ENCODE assay signal across 23 cellular contexts in genomic region chr16:74748710-74749073, GRCh38. TPM values are rescaled to one million over a fixed set of nuclear protein-coding genes. Genes with fewer than 3 reads are reported as not detected.
DNase-seq lines count a peak whose midpoint lies in the region; ATAC-seq and TF ChIP-seq lines count a peak whose summit lies in the region.
"Had no signal": no experiment of that assay in that cellular context is flagged by ENCODE, and none has a peak within 500 bp of the region (broad histone marks: within the 10 kb centered on the region; RNA-seq: fewer than 3 reads in every experiment).

No MANE protein-coding gene starts in this region.

- H3K27me3 Mint-ChIP-seq in Caco-2 (ENCODE audit: insufficient read depth, unreplicated experiment), result no peaks in the 10 kb centered on the region

- intact Hi-C loops in Caco-2 (cut with micrococcal nuclease; ENCODE audit: unreplicated experiment), result no loop called here
- intact Hi-C loops in left colon (cut with DNase I, micrococcal nuclease), result no loop called here

- peaks cover 7% of the 10 kb centered on the region for H3K36me3 Mint-ChIP-seq in Caco-2 (ENCODE audit: insufficient read depth, unreplicated experiment)
- H3K36me3 Mint-ChIP-seq: activated naive CD4-positive, alpha-beta T cell treated with anti-CD3 and anti-CD28 coated beads, Interleukin-2, amount 10 ng/mL, durations not matched to agents 7 days and 5 days had no signal

- peak overlapping the region; percentile 7 for H4K91ac ChIP-seq in neuronal stem cell (ENCODE audit: low read depth, low read length, poor library complexity)

- peaks cover under 1 to 12% of the 10 kb centered on the region in 2 donors for H3K4me1 ChIP-seq in neuronal stem cell (ENCODE audit: control insufficient read depth in 2 of 2, insufficient read depth in 1 of 2, low read depth in 1 of 2, low read length in 2 of 2)
- peaks cover 7% of the 10 kb centered on the region for H3K4me1 ChIP-seq in Caco-2
- H3K4me1 ChIP-seq: BLaER1 treated with 17β-estradiol and CSF1 and Interleukin-3, amounts not matched to agents 10 nM and 100 nM; lower lobe of right lung had no signal

- peak overlapping the region; percentile 50 for H3K18ac ChIP-seq in neuronal stem cell (ENCODE audit: low read length)

- H3K23ac ChIP-seq in neuronal stem cell (ENCODE audit: low read depth, low read length, poor library complexity), result peak overlapping the region; percentile 32

- H3K4me3 ChIP-seq in neuronal stem cell (ENCODE audit: low read length in 2 of 2) (no peak overlapping the region), Caco-2 (ENCODE audit: low read depth, low read length) (no peak overlapping the region)
- H3K4me3 ChIP-seq: BLaER1 treated with 17β-estradiol and CSF1 and Interleukin-3, amounts not matched to agents 10 nM and 100 nM; lower lobe of right lung; prostate gland had no signal

- H3K27ac ChIP-seq in angular gyrus (ENCODE audit: low read depth, low read length) (peak overlapping the region; percentile 99), neuronal stem cell (replicated peaks; ENCODE audit: low read length) (no peak overlapping the region), temporal lobe (ENCODE audit: low read depth, low read length) (peak overlapping the region; percentile 100)
- H3K27ac ChIP-seq: BLaER1 treated with 17β-estradiol and CSF1 and Interleukin-3, amounts not matched to agents 10 nM and 100 nM; lower lobe of right lung; prostate gland had no signal

- no peaks in the 10 kb centered on the region for H3K9me3 Mint-ChIP-seq in Caco-2 (ENCODE audit: unreplicated experiment)
- H3K9me3 Mint-ChIP-seq: activated CD8-positive, alpha-beta T cell treated with anti-CD3 and anti-CD28 coated beads for 36 hours; activated naive CD4-positive, alpha-beta T cell treated with anti-CD3 and anti-CD28 coated beads, Interleukin-2, amount 10 ng/mL, durations not matched to agents 7 days and 5 days had no signal

- H3K4ac ChIP-seq in neuronal stem cell (ENCODE audit: low read length), result no peak overlapping the region

- no peak overlapping the region for H3K4me3 Mint-ChIP-seq in Caco-2 (ENCODE audit: unreplicated experiment)
- H3K4me3 Mint-ChIP-seq: activated CD8-positive, alpha-beta T cell treated with anti-CD3 and anti-CD28 coated beads for 36 hours; activated naive CD4-positive, alpha-beta T cell treated with anti-CD3 and anti-CD28 coated beads, Interleukin-2, amount 10 ng/mL, durations not matched to agents 7 days and 5 days had no signal

- H2AFZ ChIP-seq in neuronal stem cell (ENCODE audit: low read length), result peak overlapping the region; percentile 45

- no peak overlapping the region for H2BK120ac ChIP-seq in neuronal stem cell (ENCODE audit: low read depth, low read length)

- no peak overlapping the region for H3K9ac ChIP-seq in neuronal stem cell (ENCODE audit: low read depth, low read length, poor library complexity)
- H3K9ac ChIP-seq: BLaER1 treated with 17β-estradiol and CSF1 and Interleukin-3, amounts not matched to agents 10 nM and 100 nM had no signal

- BruUV-seq in Caco-2 (replicated peaks; lab: Mats Ljungman, UMichigan), result no TSS peak

- no peak overlapping the region for H2BK12ac ChIP-seq in neuronal stem cell (ENCODE audit: low read length)

- DNase-seq in globus pallidus (ENCODE audit: low spot score) (peak; percentile 93), neuronal stem cell (ENCODE audit: low spot score) (no peak), Caco-2 (no peak), left colon (no peak), SIG-M5 treated with dmso at 0.1 percent for 504 hours (lab: John Stamatoyannopoulos, UW; ENCODE audit: unreplicated experiment) (no peak), OCI-M1 (lab: John Stamatoyannopoulos, UW) (no peak)
- DNase-seq: activated CD8-positive, alpha-beta T cell treated with anti-CD3 and anti-CD28 coated beads for 36 hours; activated naive CD4-positive, alpha-beta T cell treated with anti-CD3 and anti-CD28 coated beads, Interleukin-2, amount 10 ng/mL, durations not matched to agents 7 days and 5 days; COR-L47; DMS79; effector CD4-positive, alpha-beta T cell; lower lobe of right lung; NCI-H2107; NCI-H345; SHP77 treated with DMSO at 0.1 percent for 48 hours; stimulated activated CD4-positive, alpha-beta T cell treated with anti-CD3 and anti-CD28 coated beads, Interleukin-4, amount 100 ng/mL, for 4 hours; T-helper 9 cell had no signal

- POLR2A ChIA-PET in Caco-2 (lab: Charles Lee), result no interaction called here

- H4K8ac ChIP-seq in neuronal stem cell (ENCODE audit: low read depth, low read length), result no peak overlapping the region

- peaks cover 0 to 12% (median 0%) of the 10 kb centered on the region in 3 experiments for H3K27me3 ChIP-seq in neuronal stem cell (ENCODE audit: control insufficient read depth in 3 of 3, insufficient read depth in 3 of 3, low read depth in 1 of 3, low read length in 3 of 3)
- H3K27me3 ChIP-seq in Caco-2 (replicated peaks; ENCODE audit: control insufficient read depth, insufficient read depth, low read length), result no peaks in the 10 kb centered on the region
- H3K27me3 ChIP-seq: BLaER1 treated with 17β-estradiol and CSF1 and Interleukin-3, amounts not matched to agents 10 nM and 100 nM had no signal

- H3K14ac ChIP-seq in neuronal stem cell (ENCODE audit: low read length), result no peak overlapping the region

- peak overlapping the region; percentile 12 for H2AK5ac ChIP-seq in neuronal stem cell (ENCODE audit: low read depth, low read length)

- no peaks in the 10 kb centered on the region for H3K79me1 ChIP-seq in neuronal stem cell (ENCODE audit: low read depth, low read length)

- H3K36me3 ChIP-seq in neuronal stem cell (replicated peaks in 1 of 2; ENCODE audit: control insufficient read depth in 2 of 2, insufficient read depth in 2 of 2, low read length in 2 of 2) (no peaks in the 10 kb centered on the region), Caco-2 (ENCODE audit: control insufficient read depth, insufficient read depth, low read length) (no peaks in the 10 kb centered on the region)
- H3K36me3 ChIP-seq: BLaER1 treated with 17β-estradiol and CSF1 and Interleukin-3, amounts not matched to agents 10 nM and 100 nM; lower lobe of right lung; prostate gland had no signal

- TF ChIP-seq CTCF in Caco-2 (IDR thresholded peaks at IDR 0.05; ENCODE audit: insufficient read depth in 1 of 2, low read depth in 1 of 2, low read length in 1 of 2, severe bottlenecking in 1 of 2, unreplicated experiment in 1 of 2), result no peak

- H3K4me1 Mint-ChIP-seq in Caco-2 (ENCODE audit: low read depth, unreplicated experiment), result no peaks in the 10 kb centered on the region
- H3K4me1 Mint-ChIP-seq: activated naive CD4-positive, alpha-beta T cell treated with anti-CD3 and anti-CD28 coated beads, Interleukin-2, amount 10 ng/mL, durations not matched to agents 7 days and 5 days had no signal

- no peak overlapping the region for H2BK5ac ChIP-seq in neuronal stem cell (ENCODE audit: low read length)

- no peak overlapping the region for H3K27ac Mint-ChIP-seq in Caco-2 (ENCODE audit: unreplicated experiment)
- H3K27ac Mint-ChIP-seq: activated CD8-positive, alpha-beta T cell treated with anti-CD3 and anti-CD28 coated beads for 36 hours; activated naive CD4-positive, alpha-beta T cell treated with anti-CD3 and anti-CD28 coated beads, Interleukin-2, amount 10 ng/mL, durations not matched to agents 7 days and 5 days had no signal

- CTCF ChIA-PET in Caco-2 (lab: Charles Lee), result no interaction called here

- ATAC-seq in left colon, result no peak
- ATAC-seq: activated CD8-positive, alpha-beta T cell treated with anti-CD3 and anti-CD28 coated beads for 36 hours; lower lobe of right lung had no signal

- WGBS in neuronal stem cell (ENCODE audit: extremely low coverage in 2 of 2, insufficient read length in 2 of 2, insufficient replicate concordance in 1 of 2), 2 donors, result no CpG with 5 or more reads among the region's 16 CpGs

- H3K9me3 ChIP-seq in neuronal stem cell (replicated peaks in 1 of 2; ENCODE audit: control insufficient read depth in 2 of 2, insufficient read depth in 1 of 2, low read depth in 1 of 2, low read length in 2 of 2) (no peaks in the 10 kb centered on the region), Caco-2 (no peaks in the 10 kb centered on the region)
- H3K9me3 ChIP-seq: BLaER1 treated with 17β-estradiol and CSF1 and Interleukin-3, amounts not matched to agents 10 nM and 100 nM; lower lobe of right lung; prostate gland had no signal

- H3K4me2 ChIP-seq in neuronal stem cell (ENCODE audit: insufficient read depth, low read length, poor library complexity, severe bottlenecking), result no peak overlapping the region
- H3K4me2 ChIP-seq: BLaER1 treated with 17β-estradiol and CSF1 and Interleukin-3, amounts not matched to agents 10 nM and 100 nM had no signal

- peak overlapping the region; percentile 23 for H2BK15ac ChIP-seq in neuronal stem cell (ENCODE audit: low read length)

RNA-seq across cellular contexts. Expression of gene FA2H, which starts 25.9 kb away (rescaled TPM):
- polyA plus RNA-seq in neuronal stem cell (2013, experiment 1 of 2), result 0.06 TPM
- 0.07 TPM for polyA plus RNA-seq in neuronal stem cell (2013, experiment 2 of 2)
- total RNA-seq in temporal lobe, result 0.49 TPM
- 20.1 and 21.3 TPM in 2 replicates for total RNA-seq in Caco-2 (2022)
- 10 to 100 TPM; 48.5 to 64.5 TPM for total RNA-seq in left colon
- total RNA-seq: activated CD8-positive, alpha-beta T cell treated with anti-CD3 and anti-CD28 coated beads for 36 hours had no signal
- polyA plus RNA-seq: AG04450, neural cell had no signal

RNA-seq across cellular contexts. Expression of gene MLKL, which starts 48.0 kb away (rescaled TPM):
- polyA plus RNA-seq in neuronal stem cell (2013, experiment 1 of 2), result 0.10 TPM
- polyA plus RNA-seq in neuronal stem cell (2013, experiment 2 of 2), result 0.01 TPM
- total RNA-seq in temporal lobe (0.74 TPM), Caco-2 (2022) (9.7 and 10.8 TPM in 2 replicates), left colon (10 to 100 TPM; 15.9 to 24.4 TPM)
- polyA plus RNA-seq: neural cell had no signal

Comparison
In these comparisons a context has a peak if more than half of its experiments do, and no peak if none do; other contexts are left out.
1. RNA of gene FA2H, which starts 25.9 kb away (total RNA-seq): 48.5 to 64.5 TPM in left colon and 20.1 to 21.3 TPM in Caco-2; 0.49 TPM in temporal lobe (single experiment); every median in the first group is over 10 times any median in the second.